In genomic region chr9:18268381-18268780, GRCh38 we compare ENCODE assay signal across 14 cellular contexts.
DNase-seq lines count a peak whose midpoint lies in the region; ATAC-seq and TF ChIP-seq lines count a peak whose summit lies in the region.
"Had no signal": no experiment of that assay in that cellular context is flagged by ENCODE, and none has a peak within 500 bp of the region (broad histone marks: within the 10 kb centered on the region; RNA-seq: fewer than 3 reads in every experiment).

No MANE protein-coding gene starts in this region.

- H3K4me3 ChIP-seq in left ventricle myocardium inferior (no peak overlapping the region), coronary artery (no peak overlapping the region)
- H3K4me3 ChIP-seq: A549, transverse colon had no signal

- peak; percentile 76 for ATAC-seq in Right ventricle myocardium superior (ENCODE audit: poor library complexity)
- ATAC-seq: A549, Panc1 had no signal

- intact Hi-C loops in Right ventricle myocardium superior (cut with DNase I) (no loop called here), left ventricle myocardium inferior (cut with micrococcal nuclease) (no loop called here)

- DNase-seq in Right ventricle myocardium superior, result no peak
- no peak for DNase-seq in left ventricle myocardium inferior
- peak; percentile 72 for DNase-seq in astrocyte of the hippocampus (ENCODE audit: low read depth, low spot score)
- peak; percentile 30 for DNase-seq in iris pigment epithelial cell (ENCODE audit: low read depth)
- DNase-seq in stimulated activated naive CD4-positive, alpha-beta T cell (lab: John Stamatoyannopoulos, UW), result no peak
- no peak for DNase-seq in NCI-H1105 (lab: John Stamatoyannopoulos, UW)
- no peak for DNase-seq in NCI-H748 (lab: John Stamatoyannopoulos, UW; ENCODE audit: unreplicated experiment)
- no peak for DNase-seq in coronary artery (ENCODE audit: low spot score)
- DNase-seq: endodermal cell, MM.1S, small intestine, transverse colon had no signal

- H3K36me3 ChIP-seq in left ventricle myocardium inferior, result no peaks in the 10 kb centered on the region
- H3K36me3 ChIP-seq: transverse colon had no signal

- H3K27me3 ChIP-seq in left ventricle myocardium inferior (ENCODE audit: low read depth), result no peaks in the 10 kb centered on the region
- H3K27me3 ChIP-seq: transverse colon had no signal

- no peaks in the 10 kb centered on the region for H3K4me1 ChIP-seq in left ventricle myocardium inferior
- H3K4me1 ChIP-seq: A549, transverse colon had no signal

- no peak for TF ChIP-seq CTCF in left ventricle myocardium inferior (IDR thresholded peaks at IDR 0.05; ENCODE audit: borderline replicate concordance)
- TF ChIP-seq CTCF in coronary artery (IDR thresholded peaks at IDR 0.05), result no peak

- peaks cover 12% of the 10 kb centered on the region for H3K9me3 ChIP-seq in left ventricle myocardium inferior (replicated peaks)
- H3K9me3 ChIP-seq: A549, transverse colon had no signal

- H3K27ac ChIP-seq in left ventricle myocardium inferior (replicated peaks), result no peak overlapping the region
- H3K27ac ChIP-seq in coronary artery, result no peak overlapping the region
- H3K27ac ChIP-seq: A549, transverse colon had no signal

Comparison
In these comparisons a context has a peak if more than half of its experiments do, and no peak if none do; other contexts are left out.
1. DNase-seq: peak in astrocyte of the hippocampus (single experiment) and iris pigment epithelial cell (single experiment); none in Right ventricle myocardium superior (single experiment), left ventricle myocardium inferior (single experiment), stimulated activated naive CD4-positive, alpha-beta T cell (0 of 6), NCI-H1105 (single experiment), NCI-H748 (single experiment) and coronary artery (single experiment).